In genomic region chr5:14417792-14418765, GRCh38 we compare ENCODE assay signal across 12 cellular contexts.
A peak's percentile ranks its signal among the peaks of the same experiment; 100 is the strongest.
DNase-seq lines count a peak whose midpoint lies in the region; ATAC-seq and TF ChIP-seq lines count a peak whose summit lies in the region.
"Had no signal": no experiment of that assay in that cellular context is flagged by ENCODE, and none has a peak within 500 bp of the region (broad histone marks: within the 10 kb centered on the region; RNA-seq: fewer than 3 reads in every experiment).

No MANE protein-coding gene starts in this region.

- CTCF ChIA-PET in PC-9 (lab: Charles Lee) = no interaction called here

- no TSS peak for BruUV-seq in PC-9 (replicated peaks; lab: Mats Ljungman, UMichigan)

- peak overlapping the region; percentile 54 for H3K18ac ChIP-seq in neuronal stem cell (ENCODE audit: low read length)

- peak; percentile 10 for ATAC-seq in SK-N-SH treated with all-trans-retinoic acid at 6 μM for 48 hours

- H3K79me1 ChIP-seq in neuronal stem cell (ENCODE audit: low read depth, low read length) = no peaks in the 10 kb centered on the region

- TF ChIP-seq CTCF in fibroblast of pulmonary artery (IDR thresholded peaks at IDR 0.05; ENCODE audit: low read length, missing control alignments) = no peak
- TF ChIP-seq CTCF in PC-9 (conservative IDR thresholded peaks at IDR 0.05) = no peak
- no peak for TF ChIP-seq CTCF in foreskin fibroblast (IDR thresholded peaks at IDR 0.05; ENCODE audit: low read depth, low read length)

- no CpG with 5 or more reads among the region's 17 CpGs for WGBS in neuronal stem cell (ENCODE audit: extremely low coverage in 2 of 2, insufficient read length in 2 of 2, insufficient replicate concordance in 1 of 2), 2 donors

- H3K9me3 ChIP-seq in BLaER1 (no peaks in the 10 kb centered on the region), neuronal stem cell (replicated peaks in 1 of 2; ENCODE audit: control insufficient read depth in 2 of 2, insufficient read depth in 1 of 2, low read depth in 1 of 2, low read length in 2 of 2) (no peaks in the 10 kb centered on the region), PC-9 (ENCODE audit: insufficient read depth, low read depth) (no peaks in the 10 kb centered on the region)
- H3K9me3 ChIP-seq: ovary had no signal

- no peak overlapping the region for H3K14ac ChIP-seq in neuronal stem cell (ENCODE audit: low read length)

- H3K9ac ChIP-seq in BLaER1 (peak overlapping the region; percentile 0; the same call in 1 of the 2 replicates), neuronal stem cell (ENCODE audit: low read depth, low read length, poor library complexity) (no peak overlapping the region)

- H3K4me1 ChIP-seq in BLaER1 (peaks cover 90% of the 10 kb centered on the region), neuronal stem cell (ENCODE audit: control insufficient read depth in 2 of 2, insufficient read depth in 1 of 2, low read depth in 1 of 2, low read length in 2 of 2) (peaks cover 1 to 25% of the 10 kb centered on the region in 2 donors), PC-9 (replicated peaks; ENCODE audit: insufficient read depth) (no peaks in the 10 kb centered on the region)

- no peak overlapping the region for H2BK120ac ChIP-seq in neuronal stem cell (ENCODE audit: low read depth, low read length)

- no peak overlapping the region for H4K8ac ChIP-seq in neuronal stem cell (ENCODE audit: low read depth, low read length)

- H3K4ac ChIP-seq in neuronal stem cell (ENCODE audit: low read length) = no peak overlapping the region

- no peak overlapping the region for H4K91ac ChIP-seq in neuronal stem cell (ENCODE audit: low read depth, low read length, poor library complexity)

- no peaks in the 10 kb centered on the region for H3K9me2 ChIP-seq in PC-9 (ENCODE audit: insufficient read depth)

- H3K79me2 ChIP-seq in PC-9 (ENCODE audit: low read depth) = no peaks in the 10 kb centered on the region

- DNase-seq in fibroblast of pulmonary artery (ENCODE audit: low read depth) (peak; percentile 80), neuronal stem cell (ENCODE audit: low spot score) (no peak), NCI-H1436 (lab: John Stamatoyannopoulos, UW) (no peak), PC-9 (no peak), foreskin fibroblast (no peak), NCI-H1417 treated with DMSO at 0.1 percent for 48 hours (lab: John Stamatoyannopoulos, UW) (no peak)
- DNase-seq: erythroblast, kidney, NCI-H526 had no signal

- H3K4me3 ChIP-seq in BLaER1 (no peak overlapping the region), fibroblast of pulmonary artery (replicated peaks; ENCODE audit: low read depth, low read length) (no peak overlapping the region), neuronal stem cell (ENCODE audit: low read length in 2 of 2) (no peak overlapping the region), PC-9 (no peak overlapping the region), foreskin fibroblast (ENCODE audit: low read depth in 1 of 2, low read length in 2 of 2) (no peak overlapping the region)
- H3K4me3 ChIP-seq: ovary had no signal

- H2AFZ ChIP-seq in neuronal stem cell (ENCODE audit: low read length) = no peak overlapping the region
- H2AFZ ChIP-seq in PC-9 = no peak overlapping the region

- no peak overlapping the region for H2AK5ac ChIP-seq in neuronal stem cell (ENCODE audit: low read depth, low read length)

- POLR2A ChIA-PET in PC-9 (lab: Charles Lee; ENCODE audit: unreplicated experiment) = no interaction called here

- intact Hi-C loops in PC-9 (cut with micrococcal nuclease; ENCODE audit: unreplicated experiment) = no loop called here

- H3F3A ChIP-seq in PC-9 (ENCODE audit: insufficient read depth, low read depth) = 0 out of 2 replicates have a peak, but pooled peaks cover 4% of the 10 kb centered on the region

- no peak overlapping the region for H3K23ac ChIP-seq in neuronal stem cell (ENCODE audit: low read depth, low read length, poor library complexity)

- H2BK12ac ChIP-seq in neuronal stem cell (ENCODE audit: low read length) = no peak overlapping the region

- H3K27ac ChIP-seq in BLaER1 (peak overlapping the region; percentile 43; the same call in 1 of the 2 replicates), neuronal stem cell (replicated peaks; ENCODE audit: low read length) (no peak overlapping the region), PC-9 (no peak overlapping the region)

- no peak overlapping the region for H2BK5ac ChIP-seq in neuronal stem cell (ENCODE audit: low read length)

- H4K20me1 ChIP-seq in BLaER1 (peaks cover 28% of the 10 kb centered on the region; the same call in 1 of the 2 replicates), PC-9 (ENCODE audit: insufficient read depth) (no peaks in the 10 kb centered on the region; the same call in 1 of the 2 replicates)

- no peak overlapping the region for H2BK15ac ChIP-seq in neuronal stem cell (ENCODE audit: low read length)

- peak overlapping the region; percentile 57 for H3K4me2 ChIP-seq in BLaER1
- no peak overlapping the region for H3K4me2 ChIP-seq in neuronal stem cell (ENCODE audit: insufficient read depth, low read length, poor library complexity, severe bottlenecking)
- no peak overlapping the region for H3K4me2 ChIP-seq in PC-9

- H3K36me3 ChIP-seq in BLaER1 = peaks cover 76% of the 10 kb centered on the region
- H3K36me3 ChIP-seq in neuronal stem cell (replicated peaks in 1 of 2; ENCODE audit: control insufficient read depth in 2 of 2, insufficient read depth in 2 of 2, low read length in 2 of 2) = peaks cover 23 to 95% of the 10 kb centered on the region in 2 donors
- peaks cover 22% of the 10 kb centered on the region; the same call in 1 of the 2 replicates for H3K36me3 ChIP-seq in PC-9 (ENCODE audit: low read depth)
- H3K36me3 ChIP-seq: ovary had no signal

- H3K27me3 ChIP-seq in BLaER1 (no peaks in the 10 kb centered on the region), neuronal stem cell (ENCODE audit: control insufficient read depth in 3 of 3, insufficient read depth in 3 of 3, low read depth in 1 of 3, low read length in 3 of 3) (no peaks in the 10 kb centered on the region), PC-9 (ENCODE audit: insufficient read depth, low read depth) (no peaks in the 10 kb centered on the region)
- H3K27me3 ChIP-seq: ovary had no signal

TF ChIP-seq in SK-N-SH treated with all-trans-retinoic acid at 6 μM for 48 hours, 23 proteins besides CTCF, POLR2A, EP300 and RAD21 (continues in another document):
- TF ChIP-seq ZNF70 (CRISPR knock-in tag; IDR thresholded peaks at IDR 0.05) (no peak), ZFP3 (CRISPR knock-in tag; IDR thresholded peaks at IDR 0.05) (no peak), CSDC2 (CRISPR knock-in tag; IDR thresholded peaks at IDR 0.05) (no peak), CREB5 (CRISPR knock-in tag; IDR thresholded peaks at IDR 0.05; ENCODE audit: low read depth) (no peak), ZNF565 (CRISPR knock-in tag; conservative IDR thresholded peaks at IDR 0.05; ENCODE audit: low read depth) (no peak), PPARA (CRISPR knock-in tag; IDR thresholded peaks at IDR 0.05; ENCODE audit: borderline replicate concordance) (no peak), RARB (CRISPR knock-in tag; IDR thresholded peaks at IDR 0.05) (no peak), TCF4 (CRISPR knock-in tag; IDR thresholded peaks at IDR 0.05; ENCODE audit: borderline replicate concordance) (no peak), CSRNP3 (CRISPR knock-in tag; IDR thresholded peaks at IDR 0.05) (no peak), BACH2 (CRISPR knock-in tag; IDR thresholded peaks at IDR 0.05; ENCODE audit: borderline replicate concordance) (no peak), ZNF8 (CRISPR knock-in tag; IDR thresholded peaks at IDR 0.05) (no peak), GLIS3 (CRISPR knock-in tag; IDR thresholded peaks at IDR 0.05) (no peak), ISL1 (CRISPR knock-in tag; IDR thresholded peaks at IDR 0.05) (no peak), ZC3H10 (CRISPR knock-in tag; IDR thresholded peaks at IDR 0.05) (no peak), OSR1 (CRISPR knock-in tag; IDR thresholded peaks at IDR 0.05) (no peak)
- TF ChIP-seq, protein P1, sequence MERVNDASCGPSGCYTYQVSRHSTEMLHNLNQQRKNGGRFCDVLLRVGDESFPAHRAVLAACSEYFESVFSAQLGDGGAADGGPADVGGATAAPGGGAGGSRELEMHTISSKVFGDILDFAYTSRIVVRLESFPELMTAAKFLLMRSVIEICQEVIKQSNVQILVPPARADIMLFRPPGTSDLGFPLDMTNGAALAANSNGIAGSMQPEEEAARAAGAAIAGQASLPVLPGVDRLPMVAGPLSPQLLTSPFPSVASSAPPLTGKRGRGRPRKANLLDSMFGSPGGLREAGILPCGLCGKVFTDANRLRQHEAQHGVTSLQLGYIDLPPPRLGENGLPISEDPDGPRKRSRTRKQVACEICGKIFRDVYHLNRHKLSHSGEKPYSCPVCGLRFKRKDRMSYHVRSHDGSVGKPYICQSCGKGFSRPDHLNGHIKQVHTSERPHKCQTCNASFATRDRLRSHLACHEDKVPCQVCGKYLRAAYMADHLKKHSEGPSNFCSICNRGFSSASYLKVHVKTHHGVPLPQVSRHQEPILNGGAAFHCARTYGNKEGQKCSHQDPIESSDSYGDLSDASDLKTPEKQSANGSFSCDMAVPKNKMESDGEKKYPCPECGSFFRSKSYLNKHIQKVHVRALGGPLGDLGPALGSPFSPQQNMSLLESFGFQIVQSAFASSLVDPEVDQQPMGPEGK (CRISPR knock-in tag; IDR thresholded peaks at IDR 0.05; ENCODE audit: borderline replicate concordance) = no peak
